In genomic region chr13:109113427-109113826, GRCh38 we compare ENCODE assay signal across 15 cellular contexts.
A peak's percentile ranks its signal among the peaks of the same experiment; 100 is the strongest.
DNase-seq lines count a peak whose midpoint lies in the region; ATAC-seq and TF ChIP-seq lines count a peak whose summit lies in the region.
"Had no signal": no experiment of that assay in that cellular context is flagged by ENCODE, and none has a peak within 500 bp of the region (broad histone marks: within the 10 kb centered on the region; RNA-seq: fewer than 3 reads in every experiment).

No MANE protein-coding gene starts in this region.

- ATAC-seq in GM18502 (IDR thresholded peaks at IDR 0.05; ENCODE audit: poor library complexity, unreplicated experiment), result peak; percentile 80
- ATAC-seq in GM19043 (IDR thresholded peaks at IDR 0.05; ENCODE audit: low read depth, unreplicated experiment), result peak; percentile 52
- peak; percentile 68 for ATAC-seq in HG02884 (IDR thresholded peaks at IDR 0.05; ENCODE audit: unreplicated experiment)
- ATAC-seq in heart right ventricle, result no peak
- no peak for ATAC-seq in GM19328 (IDR thresholded peaks at IDR 0.05; ENCODE audit: unreplicated experiment)
- ATAC-seq in HG03097 (IDR thresholded peaks at IDR 0.05; ENCODE audit: low FRiP score, unreplicated experiment), result no peak

- no peak overlapping the region for H3K27ac Mint-ChIP-seq in osteocyte (ENCODE audit: unreplicated experiment)
- H3K27ac Mint-ChIP-seq: activated naive CD4-positive, alpha-beta T cell treated with anti-CD3 and anti-CD28 coated beads, Interleukin-2, amount 50 U/mL, for 72 hours had no signal

- H3K4me3 Mint-ChIP-seq in osteocyte (ENCODE audit: unreplicated experiment), result no peak overlapping the region

- intact Hi-C loops in heart right ventricle (cut with DNase I), result no loop called here

- no peaks in the 10 kb centered on the region for H3K36me3 ChIP-seq in heart right ventricle

- peak; percentile 32 for DNase-seq in M059J (ENCODE audit: low read depth)
- DNase-seq in heart right ventricle, result no peak
- no peak for DNase-seq in osteocyte (ENCODE audit: extremely low spot score, unreplicated experiment)
- DNase-seq: AML-193, NCI-H1930, NCI-H748 treated with DMSO at 0.1 percent for 48 hours, SIG-M5 had no signal

- H3K27me3 ChIP-seq in heart right ventricle, result peaks cover 0 to 6% (median 0%) of the 10 kb centered on the region in 7 donors
- H3K27me3 ChIP-seq: hepatocyte had no signal

- no peak overlapping the region for H3K27ac ChIP-seq in heart right ventricle
- H3K27ac ChIP-seq: epithelial cell of prostate, hepatocyte had no signal

- H3K4me1 ChIP-seq in heart right ventricle, result no peaks in the 10 kb centered on the region

- no peaks in the 10 kb centered on the region for H3K27me3 Mint-ChIP-seq in osteocyte (ENCODE audit: unreplicated experiment)

- TF ChIP-seq CTCF in heart right ventricle (IDR thresholded peaks at IDR 0.05) (no peak), osteocyte (IDR thresholded peaks at IDR 0.05) (no peak)

- peaks cover 2% of the 10 kb centered on the region for H3K9me3 Mint-ChIP-seq in osteocyte (ENCODE audit: unreplicated experiment)

- no peaks in the 10 kb centered on the region for H3K36me3 Mint-ChIP-seq in osteocyte (ENCODE audit: unreplicated experiment)
- H3K36me3 Mint-ChIP-seq: activated naive CD4-positive, alpha-beta T cell treated with anti-CD3 and anti-CD28 coated beads, Interleukin-2, amount 50 U/mL, for 72 hours had no signal

- 88 to 90% methylated on average over 3 of the region's 3 CpGs for WGBS in heart right ventricle, 2 donors

- H3K9me3 ChIP-seq in heart right ventricle, result no peaks in the 10 kb centered on the region

- peaks cover 4% of the 10 kb centered on the region for H3K4me1 Mint-ChIP-seq in osteocyte (ENCODE audit: unreplicated experiment)

- no peak overlapping the region for H3K4me3 ChIP-seq in heart right ventricle
- H3K4me3 ChIP-seq: hepatocyte had no signal

Comparison
In these comparisons a context has a peak if more than half of its experiments do, and no peak if none do; other contexts are left out.
1. ATAC-seq: peak in GM18502 (single experiment), GM19043 (single experiment) and HG02884 (single experiment); none in heart right ventricle (0 of 8), GM19328 (single experiment) and HG03097 (single experiment).